14 cellular contexts compared by ENCODE assay signal in genomic region chr19:6058411-6059201, GRCh38. TPM values are rescaled to one million over a fixed set of nuclear protein-coding genes. Genes with fewer than 3 reads are reported as not detected.
DNase-seq lines count a peak whose midpoint lies in the region; ATAC-seq, FAIRE-seq and TF ChIP-seq lines count a peak whose summit lies in the region.
"Had no signal": no experiment of that assay in that cellular context is flagged by ENCODE, and none has a peak within 500 bp of the region (broad histone marks: within the 10 kb centered on the region; RNA-seq: fewer than 3 reads in every experiment).

No MANE protein-coding gene starts in this region.

- peaks cover 3% of the 10 kb centered on the region for H3K79me2 ChIP-seq in astrocyte (ENCODE audit: insufficient read depth, low read length)

- H2AFZ ChIP-seq in astrocyte (ENCODE audit: low read depth, low read length): no peak overlapping the region

- H3K9ac ChIP-seq in astrocyte (ENCODE audit: low read length): no peak overlapping the region
- H3K9ac ChIP-seq in kidney (ENCODE audit: low read length in 2 of 2): no peak overlapping the region
- peak overlapping the region in 2 of 3 donors; percentile 57 to 76 for H3K9ac ChIP-seq in skeletal muscle tissue (ENCODE audit: low read depth in 1 of 3, low read length in 3 of 3)

- TF ChIP-seq CTCF in astrocyte (IDR thresholded peaks at IDR 0.05; ENCODE audit: insufficient read depth, low read depth, low read length): no peak
- TF ChIP-seq CTCF in kidney (IDR thresholded peaks at IDR 0.05; ENCODE audit: borderline replicate concordance, extremely low read depth, insufficient read depth): no peak

- no peaks in the 10 kb centered on the region for H4K20me1 ChIP-seq in astrocyte (ENCODE audit: insufficient read depth, low read length)

- H3K9me3 ChIP-seq in CD4-positive, alpha-beta memory T cell (ENCODE audit: control insufficient read depth in 1 of 2, low read length in 2 of 2): no peaks in the 10 kb centered on the region
- H3K9me3 ChIP-seq in astrocyte (ENCODE audit: insufficient read depth, low read depth, low read length): no peaks in the 10 kb centered on the region
- H3K9me3 ChIP-seq in kidney (ENCODE audit: control insufficient read depth in 1 of 2, low read length in 2 of 2): no peaks in the 10 kb centered on the region
- H3K9me3 ChIP-seq in skeletal muscle tissue (ENCODE audit: control insufficient read depth in 3 of 3, low read length in 3 of 3): no peaks in the 10 kb centered on the region

- no peak overlapping the region for H3K27ac ChIP-seq in CD4-positive, alpha-beta memory T cell (ENCODE audit: low read depth, low read length)
- H3K27ac ChIP-seq in astrocyte (ENCODE audit: low read depth, low read length): no peak overlapping the region
- H3K27ac ChIP-seq in kidney (ENCODE audit: low read depth in 2 of 2, low read length in 2 of 2): no peak overlapping the region
- peak overlapping the region; percentile 95 for H3K27ac ChIP-seq in skeletal muscle tissue (ENCODE audit: low read depth, low read length)
- H3K27ac ChIP-seq: VCaP had no signal

- CTCF ChIA-PET in CD4-positive, alpha-beta memory T cell (lab: Charles Lee; ENCODE audit: partially characterized antibody): no interaction called here

- no peak overlapping the region for H3K4me2 ChIP-seq in astrocyte (ENCODE audit: low read length)

- no peak overlapping the region for H3K4me3 ChIP-seq in CD4-positive, alpha-beta memory T cell (ENCODE audit: low read length in 2 of 2)
- H3K4me3 ChIP-seq in astrocyte (ENCODE audit: insufficient read depth, low read depth, low read length) (no peak overlapping the region), kidney (ENCODE audit: low read length in 2 of 2) (no peak overlapping the region), skeletal muscle tissue (ENCODE audit: low read length in 3 of 3) (no peak overlapping the region)

- no peak for FAIRE-seq in astrocyte (lab: Jason Lieb, UNC)
- no peak for FAIRE-seq in kidney (lab: Jason Lieb, UNC)

- H3K27ac Mint-ChIP-seq in CD4-positive, alpha-beta memory T cell: peak overlapping the region in 4 of 7 donors; percentile 32 to 70 (median 44)
- no peak overlapping the region for H3K27ac Mint-ChIP-seq in astrocyte (ENCODE audit: unreplicated experiment)

- H3K9me3 Mint-ChIP-seq in CD4-positive, alpha-beta memory T cell: no peaks in the 10 kb centered on the region
- H3K9me3 Mint-ChIP-seq in astrocyte (ENCODE audit: unreplicated experiment): peaks cover 1% of the 10 kb centered on the region
- H3K9me3 Mint-ChIP-seq: activated T-cell treated with anti-CD3 and anti-CD28 coated beads, Interleukin-2, amount 50 U/mL, for 4 hours had no signal

- H3K36me3 Mint-ChIP-seq in CD4-positive, alpha-beta memory T cell: no peaks in the 10 kb centered on the region
- H3K36me3 Mint-ChIP-seq in astrocyte (ENCODE audit: low read depth, unreplicated experiment): peaks cover 3% of the 10 kb centered on the region

- intact Hi-C loops in CD4-positive, alpha-beta memory T cell (cut with micrococcal nuclease): no loop called here
- intact Hi-C loops in kidney (cut with DNase I): no loop called here

- POLR2A ChIA-PET in CD4-positive, alpha-beta memory T cell (lab: Charles Lee; ENCODE audit: partially characterized antibody): no interaction called here

- peaks cover 37% of the 10 kb centered on the region for H3K4me1 ChIP-seq in CD4-positive, alpha-beta memory T cell (ENCODE audit: insufficient read depth, low read length)
- H3K4me1 ChIP-seq in astrocyte (ENCODE audit: insufficient read depth, low read length) (peaks cover 47% of the 10 kb centered on the region), kidney (ENCODE audit: control insufficient read depth in 1 of 2, insufficient read depth in 1 of 2, low read depth in 1 of 2, low read length in 2 of 2) (peaks cover 8 to 9% of the 10 kb centered on the region in 2 donors), skeletal muscle tissue (ENCODE audit: control insufficient read depth in 3 of 3, insufficient read depth in 3 of 3, low read length in 3 of 3) (peaks cover 46 to 55% (median 55%) of the 10 kb centered on the region in 3 donors)

- H3K4me3 Mint-ChIP-seq in CD4-positive, alpha-beta memory T cell: no peak overlapping the region
- peak overlapping the region; percentile 17 for H3K4me3 Mint-ChIP-seq in astrocyte (ENCODE audit: unreplicated experiment)
- H3K4me3 Mint-ChIP-seq: activated T-cell treated with anti-CD3 and anti-CD28 coated beads, Interleukin-2, amount 50 U/mL, for 4 hours had no signal

- peaks cover 27 to 56% (median 40%) of the 10 kb centered on the region in 4 donors for H3K4me1 Mint-ChIP-seq in CD4-positive, alpha-beta memory T cell
- H3K4me1 Mint-ChIP-seq in astrocyte (ENCODE audit: low read depth, unreplicated experiment): peaks cover 16% of the 10 kb centered on the region

- ATAC-seq in GM21381 (IDR thresholded peaks at IDR 0.05; ENCODE audit: unreplicated experiment): no peak
- ATAC-seq in GM21515 (IDR thresholded peaks at IDR 0.05; ENCODE audit: unreplicated experiment): no peak
- ATAC-seq: activated T-cell treated with anti-CD3 and anti-CD28 coated beads, Interleukin-2, amount 50 U/mL, for 4 hours had no signal

- H3K27me3 ChIP-seq in CD4-positive, alpha-beta memory T cell (ENCODE audit: insufficient read depth, low read length): no peaks in the 10 kb centered on the region
- H3K27me3 ChIP-seq in astrocyte (ENCODE audit: insufficient read depth, low read length) (no peaks in the 10 kb centered on the region), skeletal muscle tissue (ENCODE audit: control insufficient read depth in 3 of 3, insufficient read depth in 3 of 3, low read length in 3 of 3) (peaks cover 0 to 5% (median 2%) of the 10 kb centered on the region in 3 donors)

- DNase-seq in CD4-positive, alpha-beta memory T cell: no peak
- DNase-seq in astrocyte (ENCODE audit: low read depth) (no peak), kidney (peak; percentile 45), NCI-H2227 (lab: John Stamatoyannopoulos, UW; ENCODE audit: unreplicated experiment) (no peak), foreskin melanocyte (no peak)
- DNase-seq: activated T-cell treated with anti-CD3 and anti-CD28 coated beads, Interleukin-2, amount 50 U/mL, for 4 hours; erythroblast; NCI-H1436 treated with DMSO at 0.1 percent for 48 hours; NCI-H69; SHP77 treated with DMSO at 0.1 percent for 48 hours had no signal

- no peaks in the 10 kb centered on the region for H3K36me3 ChIP-seq in CD4-positive, alpha-beta memory T cell (ENCODE audit: insufficient read depth, low read length)
- H3K36me3 ChIP-seq in astrocyte (ENCODE audit: insufficient read depth, low read length): no peaks in the 10 kb centered on the region
- H3K36me3 ChIP-seq in kidney (ENCODE audit: control insufficient read depth in 1 of 2, insufficient read depth in 2 of 2, low read length in 2 of 2): no peaks in the 10 kb centered on the region
- H3K36me3 ChIP-seq in skeletal muscle tissue (ENCODE audit: control insufficient read depth in 3 of 3, insufficient read depth in 3 of 3, low read length in 3 of 3): no peaks in the 10 kb centered on the region

- peaks cover 0 to 2% of the 10 kb centered on the region in 2 donors for H3K27me3 Mint-ChIP-seq in CD4-positive, alpha-beta memory T cell
- H3K27me3 Mint-ChIP-seq in astrocyte (ENCODE audit: low read depth, unreplicated experiment): peaks cover 18% of the 10 kb centered on the region

RNA-seq across cellular contexts. Expression of gene RFX2, which starts 51.7 kb away (rescaled TPM):
- total RNA-seq in CD4-positive, alpha-beta memory T cell: 1 to 10 TPM; 5.6 to 6.7 TPM
- 1 to 10 TPM; 3.6 to 6.0 TPM for polyA plus RNA-seq in CD4-positive, alpha-beta memory T cell
- total RNA-seq in astrocyte: 3.2 and 3.3 TPM in 2 replicates
- total RNA-seq in kidney: 12.6 TPM
- polyA plus RNA-seq in kidney (ENCODE audit: insufficient read depth, low read depth, low replicate concordance): 4.6 TPM
- 5.2 TPM for total RNA-seq in skeletal muscle tissue

Comparison
In these comparisons a context has a peak if more than half of its experiments do, and no peak if none do; other contexts are left out.
1. H3K9ac ChIP-seq: peak in skeletal muscle tissue (2 of 3); none in astrocyte (single experiment) and kidney (0 of 2).